ENCODE assay signal across 30 cellular contexts in genomic region chr2:101985101-101985792, GRCh38. TPM values are rescaled to one million over a fixed set of nuclear protein-coding genes. Genes with fewer than 3 reads are reported as not detected.
DNase-seq lines count a peak whose midpoint lies in the region; ATAC-seq and TF ChIP-seq lines count a peak whose summit lies in the region.
"Had no signal": no experiment of that assay in that cellular context is flagged by ENCODE, and none has a peak within 500 bp of the region (broad histone marks: within the 10 kb centered on the region; RNA-seq: fewer than 3 reads in every experiment).

No MANE protein-coding gene starts in this region.

- peaks cover 42% of the 10 kb centered on the region for H3K4me1 Mint-ChIP-seq in stimulated activated naive CD8-positive, alpha-beta T cell treated with anti-CD3 and anti-CD28 coated beads, Interleukin-15, Interleukin-2, amounts not matched to agents 100 ng/mL and 50 ng/mL, for 24 hours (ENCODE audit: low read depth)
- H3K4me1 Mint-ChIP-seq in naive thymus-derived CD8-positive, alpha-beta T cell, result peaks cover 32 to 64% (median 53%) of the 10 kb centered on the region in 4 donors
- peaks cover 8% of the 10 kb centered on the region for H3K4me1 Mint-ChIP-seq in T-helper 2 cell treated with Interferon-gamma antibody and Interleukin-4, amounts not matched to agents 5 μg/mL and 100 μg/mL, for 36 hours (ENCODE audit: low read depth)
- H3K4me1 Mint-ChIP-seq in osteocyte (ENCODE audit: unreplicated experiment), result peaks cover 8% of the 10 kb centered on the region

- TF ChIP-seq CTCF in colonic mucosa (IDR thresholded peaks at IDR 0.05) (no peak), osteocyte (IDR thresholded peaks at IDR 0.05) (no peak)

- DNase-seq in stimulated activated naive CD8-positive, alpha-beta T cell treated with anti-CD3 and anti-CD28 coated beads, Interleukin-15, Interleukin-2, amounts not matched to agents 100 U/mL and 50 U/mL, for 24 hours, result no peak
- DNase-seq in colonic mucosa (peak; percentile 81), osteocyte (ENCODE audit: extremely low spot score, unreplicated experiment) (no peak), Karpas-422 (no peak), NOMO-1 treated with DMSO at 0.1 percent for 48 hours (lab: John Stamatoyannopoulos, UW; ENCODE audit: unreplicated experiment) (no peak)
- DNase-seq in naive thymus-derived CD8-positive, alpha-beta T cell, result no peak
- no peak for DNase-seq in T-helper 2 cell treated with Interferon-gamma antibody and Interleukin-4, amounts not matched to agents 5 μg/mL and 100 μg/mL, for 36 hours (ENCODE audit: low spot score)
- DNase-seq: ACHN; activated CD4-positive, alpha-beta T cell treated with anti-CD3 and anti-CD28 coated beads, Interleukin-2, amount 10 ng/mL, durations not matched to agents 24 days and 14 days; activated CD8-positive, alpha-beta memory T cell treated with anti-CD3 and anti-CD28 coated beads, Interleukin-2, amount 10 ng/mL, durations not matched to agents 7 days and 5 days; activated naive CD4-positive, alpha-beta T cell treated with anti-CD3 and anti-CD28 coated beads for 36 hours; anterior cingulate cortex; caudate nucleus; COR-L47; foreskin fibroblast; hippocampal formation; KBM-7; left ventricle myocardium superior; midbrain; NCI-H1694; NCI-H2171; NCI-H526; psoas muscle; RPMI8226 had no signal

- no peak for ATAC-seq in stimulated activated naive CD8-positive, alpha-beta T cell treated with anti-CD3 and anti-CD28 coated beads, Interleukin-15, Interleukin-2, amounts not matched to agents 100 U/mL and 50 U/mL, for 24 hours
- no peak for ATAC-seq in naive thymus-derived CD8-positive, alpha-beta T cell
- ATAC-seq: activated CD8-positive, alpha-beta memory T cell treated with anti-CD3 and anti-CD28 coated beads, Interleukin-2, amount 10 ng/mL, durations not matched to agents 7 days and 5 days; left ventricle myocardium superior; psoas muscle; SK-N-SH treated with all-trans-retinoic acid at 6 μM for 48 hours had no signal

- no peaks in the 10 kb centered on the region for H3K36me3 Mint-ChIP-seq in stimulated activated naive CD8-positive, alpha-beta T cell treated with anti-CD3 and anti-CD28 coated beads, Interleukin-15, Interleukin-2, amounts not matched to agents 100 ng/mL and 50 ng/mL, for 24 hours (ENCODE audit: low read depth)
- H3K36me3 Mint-ChIP-seq in naive thymus-derived CD8-positive, alpha-beta T cell, result no peaks in the 10 kb centered on the region
- H3K36me3 Mint-ChIP-seq in T-helper 2 cell treated with Interferon-gamma antibody and Interleukin-4, amounts not matched to agents 5 μg/mL and 100 μg/mL, for 36 hours (ENCODE audit: low read depth), result no peaks in the 10 kb centered on the region
- H3K36me3 Mint-ChIP-seq in osteocyte (ENCODE audit: unreplicated experiment), result no peaks in the 10 kb centered on the region
- H3K36me3 Mint-ChIP-seq: activated CD8-positive, alpha-beta memory T cell treated with anti-CD3 and anti-CD28 coated beads, Interleukin-2, amount 10 ng/mL, durations not matched to agents 7 days and 5 days had no signal

- H3K4me3 ChIP-seq in colonic mucosa (no peak overlapping the region), Karpas-422 (ENCODE audit: low read length) (no peak overlapping the region)
- H3K4me3 ChIP-seq: psoas muscle, vagina had no signal

- H3K9me2 ChIP-seq in Karpas-422 (replicated peaks; ENCODE audit: insufficient read depth, low read length), result no peaks in the 10 kb centered on the region

- H2AFZ ChIP-seq in Karpas-422 (ENCODE audit: low read length), result no peak overlapping the region

- intact Hi-C loops in colonic mucosa (cut with DNase I), result no loop called here

- H3K27ac Mint-ChIP-seq in stimulated activated naive CD8-positive, alpha-beta T cell treated with anti-CD3 and anti-CD28 coated beads, Interleukin-15, Interleukin-2, amounts not matched to agents 100 ng/mL and 50 ng/mL, for 24 hours, result peak overlapping the region; percentile 29
- peak overlapping the region in 9 of 10 donors; percentile 0 to 94 (median 78) for H3K27ac Mint-ChIP-seq in naive thymus-derived CD8-positive, alpha-beta T cell
- no peak overlapping the region for H3K27ac Mint-ChIP-seq in T-helper 2 cell treated with Interferon-gamma antibody and Interleukin-4, amounts not matched to agents 5 μg/mL and 100 μg/mL, for 36 hours
- H3K27ac Mint-ChIP-seq in osteocyte (ENCODE audit: unreplicated experiment), result no peak overlapping the region
- H3K27ac Mint-ChIP-seq: activated CD4-positive, alpha-beta T cell treated with anti-CD3 and anti-CD28 coated beads, Interleukin-2, amount 10 ng/mL, durations not matched to agents 24 days and 14 days; activated CD8-positive, alpha-beta memory T cell treated with anti-CD3 and anti-CD28 coated beads, Interleukin-2, amount 10 ng/mL, durations not matched to agents 7 days and 5 days; activated naive CD4-positive, alpha-beta T cell treated with anti-CD3 and anti-CD28 coated beads for 36 hours had no signal

- no peak overlapping the region for H3K4me3 Mint-ChIP-seq in stimulated activated naive CD8-positive, alpha-beta T cell treated with anti-CD3 and anti-CD28 coated beads, Interleukin-15, Interleukin-2, amounts not matched to agents 100 ng/mL and 50 ng/mL, for 24 hours
- H3K4me3 Mint-ChIP-seq in naive thymus-derived CD8-positive, alpha-beta T cell, result peak overlapping the region in 5 of 10 donors; percentile 16 to 72 (median 25)
- no peak overlapping the region for H3K4me3 Mint-ChIP-seq in T-helper 2 cell treated with Interferon-gamma antibody and Interleukin-4, amounts not matched to agents 5 μg/mL and 100 μg/mL, for 36 hours
- no peak overlapping the region for H3K4me3 Mint-ChIP-seq in osteocyte (ENCODE audit: unreplicated experiment)
- H3K4me3 Mint-ChIP-seq: activated CD4-positive, alpha-beta T cell treated with anti-CD3 and anti-CD28 coated beads, Interleukin-2, amount 10 ng/mL, durations not matched to agents 24 days and 14 days; activated CD8-positive, alpha-beta memory T cell treated with anti-CD3 and anti-CD28 coated beads, Interleukin-2, amount 10 ng/mL, durations not matched to agents 7 days and 5 days; activated naive CD4-positive, alpha-beta T cell treated with anti-CD3 and anti-CD28 coated beads for 36 hours had no signal

- no peaks in the 10 kb centered on the region for H3K9me3 Mint-ChIP-seq in stimulated activated naive CD8-positive, alpha-beta T cell treated with anti-CD3 and anti-CD28 coated beads, Interleukin-15, Interleukin-2, amounts not matched to agents 100 ng/mL and 50 ng/mL, for 24 hours
- H3K9me3 Mint-ChIP-seq in naive thymus-derived CD8-positive, alpha-beta T cell, result peaks cover 0 to 4% (median 0%) of the 10 kb centered on the region in 9 donors
- H3K9me3 Mint-ChIP-seq in T-helper 2 cell treated with Interferon-gamma antibody and Interleukin-4, amounts not matched to agents 5 μg/mL and 100 μg/mL, for 36 hours, result no peaks in the 10 kb centered on the region
- H3K9me3 Mint-ChIP-seq in osteocyte (ENCODE audit: unreplicated experiment), result no peaks in the 10 kb centered on the region
- H3K9me3 Mint-ChIP-seq: activated CD4-positive, alpha-beta T cell treated with anti-CD3 and anti-CD28 coated beads, Interleukin-2, amount 10 ng/mL, durations not matched to agents 24 days and 14 days; activated naive CD4-positive, alpha-beta T cell treated with anti-CD3 and anti-CD28 coated beads for 36 hours had no signal

- H3K4me1 ChIP-seq in colonic mucosa, result peaks cover 13% of the 10 kb centered on the region
- H3K4me1 ChIP-seq in Karpas-422 (ENCODE audit: low read length), result no peaks in the 10 kb centered on the region
- H3K4me1 ChIP-seq: psoas muscle had no signal

- no peaks in the 10 kb centered on the region for H4K20me1 ChIP-seq in Karpas-422 (ENCODE audit: insufficient read depth, low read depth, low read length)

- POLR2A ChIA-PET in naive thymus-derived CD8-positive, alpha-beta T cell (lab: Charles Lee), result no interaction called here

- H3K27me3 ChIP-seq in colonic mucosa, result no peaks in the 10 kb centered on the region
- no peaks in the 10 kb centered on the region for H3K27me3 ChIP-seq in Karpas-422 (ENCODE audit: low read length)
- H3K27me3 ChIP-seq: vagina had no signal

- H3K27ac ChIP-seq in colonic mucosa (peak overlapping the region; percentile 71), Karpas-422 (ENCODE audit: low read length) (no peak overlapping the region)
- H3K27ac ChIP-seq: psoas muscle, vagina, VCaP had no signal

- peaks cover 14% of the 10 kb centered on the region for H3K27me3 Mint-ChIP-seq in stimulated activated naive CD8-positive, alpha-beta T cell treated with anti-CD3 and anti-CD28 coated beads, Interleukin-15, Interleukin-2, amounts not matched to agents 100 ng/mL and 50 ng/mL, for 24 hours
- H3K27me3 Mint-ChIP-seq in naive thymus-derived CD8-positive, alpha-beta T cell, result peaks cover 0 to 10% (median 0%) of the 10 kb centered on the region in 5 donors
- H3K27me3 Mint-ChIP-seq in T-helper 2 cell treated with Interferon-gamma antibody and Interleukin-4, amounts not matched to agents 5 μg/mL and 100 μg/mL, for 36 hours (ENCODE audit: low read depth), result peaks cover 2% of the 10 kb centered on the region
- peaks cover 24% of the 10 kb centered on the region for H3K27me3 Mint-ChIP-seq in osteocyte (ENCODE audit: unreplicated experiment)
- H3K27me3 Mint-ChIP-seq: activated CD4-positive, alpha-beta T cell treated with anti-CD3 and anti-CD28 coated beads, Interleukin-2, amount 10 ng/mL, durations not matched to agents 24 days and 14 days had no signal

- H3K36me3 ChIP-seq in colonic mucosa, result no peaks in the 10 kb centered on the region
- no peaks in the 10 kb centered on the region for H3K36me3 ChIP-seq in Karpas-422 (ENCODE audit: insufficient read depth, low read length)
- H3K36me3 ChIP-seq: vagina had no signal

- H3K79me2 ChIP-seq in Karpas-422 (ENCODE audit: low read length), result no peaks in the 10 kb centered on the region

- H3K4me2 ChIP-seq in Karpas-422 (ENCODE audit: low read depth, low read length, poor library complexity, severe bottlenecking), result no peak overlapping the region

- H3K9me3 ChIP-seq in colonic mucosa (no peaks in the 10 kb centered on the region), Karpas-422 (ENCODE audit: low read length) (no peaks in the 10 kb centered on the region)
- H3K9me3 ChIP-seq: psoas muscle, vagina had no signal

- H3K9ac ChIP-seq in colonic mucosa (ENCODE audit: low read depth in 2 of 2, low read length in 2 of 2), result peak overlapping the region in 1 of 2 donors; percentile 31
- no peak overlapping the region for H3K9ac ChIP-seq in Karpas-422 (ENCODE audit: low read length)

RNA-seq across cellular contexts. Expression of gene IL1R2, which starts 6.5 kb away (rescaled TPM):
- total RNA-seq in colonic mucosa (100 to 1,000 TPM in 1 of 2 donors, 10 to 100 TPM in 1; 50.1 to 152 TPM), osteocyte (not detected in 2 replicates)
- not detected for total RNA-seq in naive thymus-derived CD8-positive, alpha-beta T cell
- not detected for polyA plus RNA-seq in naive thymus-derived CD8-positive, alpha-beta T cell
- not detected in 2 replicates for total RNA-seq in Karpas-422 (2014; rRNA removed; shearing (Covaris generic); ENCODE audit: low replicate concordance)
- total RNA-seq: T-helper 2 cell treated with Interferon-gamma antibody and Interleukin-4, amounts not matched to agents 100 ng/mL and 5 ng/mL, for 36 hours had no signal
- polyA plus RNA-seq: BJ had no signal

Comparison
In these comparisons a context has a peak if more than half of its experiments do, and no peak if none do; other contexts are left out.
1. H3K27ac Mint-ChIP-seq: peak in stimulated activated naive CD8-positive, alpha-beta T cell treated with anti-CD3 and anti-CD28 coated beads, Interleukin-15, Interleukin-2, amounts not matched to agents 100 ng/mL and 50 ng/mL, for 24 hours (single experiment) and naive thymus-derived CD8-positive, alpha-beta T cell (9 of 10); none in T-helper 2 cell treated with Interferon-gamma antibody and Interleukin-4, amounts not matched to agents 5 μg/mL and 100 μg/mL, for 36 hours (single experiment) and osteocyte (single experiment).
2. RNA of gene IL1R2, which starts 6.5 kb away (total RNA-seq): 50.1 to 152 TPM in colonic mucosa; not detected in naive thymus-derived CD8-positive, alpha-beta T cell, not detected in osteocyte and not detected in Karpas-422; every median in the first group is over 10 times any median in the second.